ENCODE assay signal across 13 cellular contexts in the genomic region with DNA sequence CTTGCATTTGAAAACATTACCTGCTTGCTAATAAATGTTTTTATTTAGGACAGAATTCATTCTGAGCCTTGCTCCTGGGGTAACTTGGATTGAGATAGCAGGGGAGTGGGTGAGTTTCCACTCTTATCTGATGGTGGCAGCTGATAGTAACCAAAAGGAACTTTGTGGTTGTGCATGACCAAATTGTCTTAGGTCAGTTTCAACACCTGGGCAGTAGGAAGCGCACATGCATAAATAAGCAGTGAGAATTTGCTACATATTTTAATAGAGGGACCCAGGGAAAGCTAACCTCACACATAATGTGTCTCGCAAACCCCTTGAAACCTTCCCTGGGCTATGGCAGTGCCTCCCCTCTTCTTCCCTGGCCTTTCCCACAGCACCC.
DNase-seq lines count a peak whose midpoint lies in the region; ATAC-seq and TF ChIP-seq lines count a peak whose summit lies in the region.
"Had no signal": no experiment of that assay in that cellular context is flagged by ENCODE, and none has a peak within 500 bp of the region (broad histone marks: within the 10 kb centered on the region; RNA-seq: fewer than 3 reads in every experiment).

No MANE protein-coding gene starts in this region.

- H3K27ac Mint-ChIP-seq in CD14-positive monocyte = peak overlapping the region; percentile 87 to 100 (median 99)

- peaks cover 98% of the 10 kb centered on the region for H3K4me1 Mint-ChIP-seq in CD14-positive monocyte

- H3K9me3 ChIP-seq in breast epithelium = no peaks in the 10 kb centered on the region

- peak; percentile 51 for ATAC-seq in GM18909 (IDR thresholded peaks at IDR 0.05; ENCODE audit: poor library complexity, unreplicated experiment)
- peak; percentile 33 for ATAC-seq in HG02623 (IDR thresholded peaks at IDR 0.05; ENCODE audit: unreplicated experiment)
- ATAC-seq: Right ventricle myocardium inferior had no signal

- peaks cover 0 to 8% (median 4%) of the 10 kb centered on the region in 3 donors for H3K27me3 Mint-ChIP-seq in CD14-positive monocyte (ENCODE audit: low read depth in 3 of 3)

- no peak for TF ChIP-seq CTCF in CD14-positive monocyte (IDR thresholded peaks at IDR 0.05)
- TF ChIP-seq CTCF in NB4 (IDR thresholded peaks at IDR 0.05; ENCODE audit: low read depth, low read length) = no peak
- TF ChIP-seq CTCF in breast epithelium (IDR thresholded peaks at IDR 0.05) = no peak

- H3K27me3 ChIP-seq in breast epithelium = no peaks in the 10 kb centered on the region

- no peaks in the 10 kb centered on the region for H3K36me3 ChIP-seq in breast epithelium

- no peak overlapping the region for H3K27ac ChIP-seq in breast epithelium

- DNase-seq in CD14-positive monocyte (ENCODE audit: low spot score) (no peak), NB4 (ENCODE audit: low read depth) (peak; percentile 84), NOMO-1 treated with DMSO at 0.1 percent for 48 hours (lab: John Stamatoyannopoulos, UW; ENCODE audit: unreplicated experiment) (no peak), kidney glomerular epithelial cell (lab: John Stamatoyannopoulos, UW) (no peak), breast epithelium (ENCODE audit: low spot score in 2 of 2) (no peak)
- no peak for DNase-seq in central memory CD4-positive, alpha-beta T cell
- DNase-seq: DMS153, NCI-H1092 treated with DMSO at 0.1 percent for 48 hours, NCI-H510A treated with DMSO at 0.1 percent for 48 hours, posterior cingulate gyrus had no signal

- H3K9me3 Mint-ChIP-seq in CD14-positive monocyte = peaks cover 0 to 10% (median 3%) of the 10 kb centered on the region in 7 donors

- no peak for TF ChIP-seq POLR2A in NB4 (IDR thresholded peaks at IDR 0.05; ENCODE audit: extremely low read depth, insufficient read length)
- TF ChIP-seq POLR2A in breast epithelium (IDR thresholded peaks at IDR 0.05) = no peak

- intact Hi-C loops in CD14-positive monocyte (cut with micrococcal nuclease) (no loop called here), breast epithelium (cut with DNase I; ENCODE audit: low total_unique reads) (no loop called here)

- no peak overlapping the region for H3K4me3 Mint-ChIP-seq in CD14-positive monocyte

- H3K4me1 ChIP-seq in breast epithelium = no peaks in the 10 kb centered on the region

- H3K4me3 ChIP-seq in NB4 (ENCODE audit: low read depth, low read length) = no peak overlapping the region
- H3K4me3 ChIP-seq in breast epithelium = no peak overlapping the region

- H3K36me3 Mint-ChIP-seq in CD14-positive monocyte = peaks cover 15 to 31% of the 10 kb centered on the region in 2 donors
